In genomic region chr3:42593635-42594034, GRCh38 we compare ENCODE assay signal across 31 cellular contexts. TPM values are rescaled to one million over a fixed set of nuclear protein-coding genes. Genes with fewer than 3 reads are reported as not detected.
DNase-seq lines count a peak whose midpoint lies in the region; ATAC-seq and TF ChIP-seq lines count a peak whose summit lies in the region.
"Had no signal": no experiment of that assay in that cellular context is flagged by ENCODE, and none has a peak within 500 bp of the region (broad histone marks: within the 10 kb centered on the region; RNA-seq: fewer than 3 reads in every experiment).

No MANE protein-coding gene starts in this region.

- CTCF ChIA-PET in CD4-positive, alpha-beta memory T cell (lab: Charles Lee; ENCODE audit: partially characterized antibody): interaction anchor here (0.8 to 1.8 kb wide), 3 partner anchors 20 to 58 kb away, joined by 3 to 5 read pairs (median 4); no protein-coding TSS in a partner anchor
- CTCF ChIA-PET in OCI-LY7 (lab: Charles Lee; ENCODE audit: unreplicated experiment): no interaction called here

- H3K4me2 ChIP-seq in BLaER1 (peak overlapping the region; percentile 31; the same call in 1 of the 2 replicates), OCI-LY7 (ENCODE audit: low read length) (peak overlapping the region; percentile 31)

- no peak overlapping the region for H3K27ac ChIP-seq in BLaER1
- no peak overlapping the region for H3K27ac ChIP-seq in CD4-positive, alpha-beta memory T cell (ENCODE audit: low read depth, low read length)
- no peak overlapping the region for H3K27ac ChIP-seq in OCI-LY7 (ENCODE audit: low read depth, low read length, poor library complexity, severe bottlenecking)
- H3K27ac ChIP-seq in lower lobe of right lung: no peak overlapping the region
- H3K27ac ChIP-seq: esophagus muscularis mucosa, foreskin keratinocyte, heart right ventricle, neural progenitor cell, right lobe of liver, SJSA1, suprapubic skin had no signal

- DNase-seq in CD4-positive, alpha-beta memory T cell: no peak
- DNase-seq in OCI-LY7 (ENCODE audit: low spot score): no peak
- no peak for DNase-seq in COR-L47 (lab: John Stamatoyannopoulos, UW)
- no peak for DNase-seq in lower lobe of right lung
- DNase-seq in NCI-H1436 (lab: John Stamatoyannopoulos, UW): no peak
- no peak for DNase-seq in NCI-H748 treated with DMSO at 0.1 percent for 48 hours (lab: John Stamatoyannopoulos, UW)
- DNase-seq: activated CD4-positive, CD25-positive, alpha-beta regulatory T cell treated with anti-CD3 and anti-CD28 coated beads, Interleukin-2, amount 50 U/mL, for 72 hours; activated naive CD4-positive, alpha-beta T cell treated with anti-CD3 and anti-CD28 coated beads, Interleukin-2, amount 50 U/mL, for 16 hours; activated T-cell treated with anti-CD3 and anti-CD28 coated beads, Interleukin-2, amount 50 U/mL, for 48 hours; aorta; C1 segment of cervical spinal cord; cortex of kidney; EL; foreskin keratinocyte; heart right ventricle; KG1; NCI-H1417; NCI-H2081 treated with DMSO at 0.1 percent for 48 hours; NCI-H345; posterior cingulate gyrus; right lobe of liver; RPMI8226; stimulated activated CD4-positive, alpha-beta T cell treated with anti-CD3 and anti-CD28 coated beads, Interleukin-4, amount 100 ng/mL, for 1 hour; T-helper 1 cell had no signal

- peaks cover 19 to 31% of the 10 kb centered on the region in 2 donors for H3K36me3 Mint-ChIP-seq in CD4-positive, alpha-beta memory T cell
- H3K36me3 Mint-ChIP-seq in brain: peaks cover 30% of the 10 kb centered on the region

- no peaks in the 10 kb centered on the region for H3K27me3 Mint-ChIP-seq in CD4-positive, alpha-beta memory T cell
- H3K27me3 Mint-ChIP-seq in brain: peaks cover 5% of the 10 kb centered on the region

- TF ChIP-seq CTCF in OCI-LY7 (conservative IDR thresholded peaks at IDR 0.05; ENCODE audit: low read length) (no peak), brain (conservative IDR thresholded peaks at IDR 0.05) (no peak), lower lobe of right lung (IDR thresholded peaks at IDR 0.05) (no peak)

- no peak for ATAC-seq in lower lobe of right lung
- ATAC-seq: foreskin keratinocyte, heart right ventricle, right lobe of liver had no signal

- POLR2A ChIA-PET in CD4-positive, alpha-beta memory T cell (lab: Charles Lee; ENCODE audit: partially characterized antibody): interaction anchor here (1.2 to 6.5 kb wide), 4 partner anchors 8 to 12 kb away, joined by 3 to 93 read pairs (median 6); partner anchors contain the start of genes NKTR and SEC22C
- POLR2A ChIA-PET in OCI-LY7 (lab: Charles Lee): interaction anchor here (0.8 to 1.4 kb wide), 4 partner anchors 8 to 11 kb away, joined by 3 read pairs; no protein-coding TSS in a partner anchor

- H3K4me3 ChIP-seq in BLaER1 (no peak overlapping the region), OCI-LY7 (ENCODE audit: low read depth, low read length, poor library complexity, severe bottlenecking) (no peak overlapping the region), lower lobe of right lung (no peak overlapping the region)
- no peak overlapping the region for H3K4me3 ChIP-seq in CD4-positive, alpha-beta memory T cell (ENCODE audit: low read length in 2 of 2)
- H3K4me3 ChIP-seq: esophagus muscularis mucosa, heart right ventricle, lung, neural progenitor cell, right lobe of liver, SJSA1, suprapubic skin had no signal

- no peaks in the 10 kb centered on the region; the same call in 1 of the 2 replicates for H4K20me1 ChIP-seq in BLaER1
- H4K20me1 ChIP-seq in OCI-LY7 (ENCODE audit: insufficient read depth, low read length): no peaks in the 10 kb centered on the region

- H3K9me2 ChIP-seq in OCI-LY7 (ENCODE audit: insufficient read depth, low read length): no peaks in the 10 kb centered on the region

- H3K9ac ChIP-seq in BLaER1: no peak overlapping the region
- H3K9ac ChIP-seq: neural progenitor cell had no signal

- intact Hi-C loops in CD4-positive, alpha-beta memory T cell (cut with micrococcal nuclease): no loop called here
- intact Hi-C loops in OCI-LY7 (cut with micrococcal nuclease; ENCODE audit: unreplicated experiment): loop anchor here (10.0 kb wide), 1 partner anchor 579 kb away; no protein-coding TSS in a partner anchor
- intact Hi-C loops in lower lobe of right lung (cut with DNase I): no loop called here

- H3K27me3 ChIP-seq in BLaER1: no peaks in the 10 kb centered on the region
- no peaks in the 10 kb centered on the region for H3K27me3 ChIP-seq in CD4-positive, alpha-beta memory T cell (ENCODE audit: insufficient read depth, low read length)
- no peaks in the 10 kb centered on the region for H3K27me3 ChIP-seq in lower lobe of right lung (ENCODE audit: low read depth)
- H3K27me3 ChIP-seq: esophagus muscularis mucosa, foreskin keratinocyte, heart right ventricle, neural progenitor cell, right lobe of liver, SJSA1, suprapubic skin had no signal

- peak overlapping the region in 2 of 8 donors; percentile 0 to 52 for H3K4me3 Mint-ChIP-seq in CD4-positive, alpha-beta memory T cell
- H3K4me3 Mint-ChIP-seq in brain: peak overlapping the region in 3 of 5 experiments; percentile 1 to 13 (median 6)
- H3K4me3 Mint-ChIP-seq: neural progenitor cell had no signal

- peaks cover 20 to 47% (median 34%) of the 10 kb centered on the region in 4 donors for H3K4me1 Mint-ChIP-seq in CD4-positive, alpha-beta memory T cell
- H3K4me1 Mint-ChIP-seq in brain: peaks cover 48% of the 10 kb centered on the region

- H3K9me3 Mint-ChIP-seq in CD4-positive, alpha-beta memory T cell: no peaks in the 10 kb centered on the region
- no peaks in the 10 kb centered on the region for H3K9me3 Mint-ChIP-seq in brain

- BruUV-seq in OCI-LY7 (replicated peaks; lab: Mats Ljungman, UMichigan): no TSS peak

- H3K4me1 ChIP-seq in BLaER1 (peaks cover 40% of the 10 kb centered on the region), OCI-LY7 (ENCODE audit: insufficient read depth, low read length, poor library complexity, severe bottlenecking) (peaks cover 26% of the 10 kb centered on the region), lower lobe of right lung (peaks cover 21% of the 10 kb centered on the region)
- peaks cover 34% of the 10 kb centered on the region for H3K4me1 ChIP-seq in CD4-positive, alpha-beta memory T cell (ENCODE audit: insufficient read depth, low read length)

- H3K36me3 ChIP-seq in BLaER1 (peaks cover 48% of the 10 kb centered on the region), OCI-LY7 (ENCODE audit: insufficient read depth, low read length) (peaks cover 61% of the 10 kb centered on the region), lower lobe of right lung (peaks cover 30% of the 10 kb centered on the region)
- H3K36me3 ChIP-seq in CD4-positive, alpha-beta memory T cell (ENCODE audit: insufficient read depth, low read length): peaks cover 15% of the 10 kb centered on the region

- no peak overlapping the region for H2AFZ ChIP-seq in OCI-LY7 (ENCODE audit: low read length)
- H2AFZ ChIP-seq: neural progenitor cell had no signal

- peak overlapping the region in 5 of 7 donors; percentile 3 to 64 (median 36) for H3K27ac Mint-ChIP-seq in CD4-positive, alpha-beta memory T cell
- peak overlapping the region in 1 of 5 experiments; percentile 13 for H3K27ac Mint-ChIP-seq in brain
- H3K27ac Mint-ChIP-seq: neural progenitor cell had no signal

- peaks cover 46% of the 10 kb centered on the region for H3K79me2 ChIP-seq in OCI-LY7 (ENCODE audit: insufficient read depth, low read depth, low read length)

- 0 out of 2 replicates have a peak, but pooled peaks cover 9% of the 10 kb centered on the region for H3K9me3 ChIP-seq in BLaER1
- no peaks in the 10 kb centered on the region for H3K9me3 ChIP-seq in CD4-positive, alpha-beta memory T cell (ENCODE audit: control insufficient read depth in 1 of 2, low read length in 2 of 2)
- no peaks in the 10 kb centered on the region for H3K9me3 ChIP-seq in OCI-LY7 (ENCODE audit: low read length)
- H3K9me3 ChIP-seq in lower lobe of right lung: no peaks in the 10 kb centered on the region
- H3K9me3 ChIP-seq: esophagus muscularis mucosa, heart right ventricle, right lobe of liver, SJSA1, suprapubic skin had no signal

RNA-seq across cellular contexts. Expression of gene SS18L2, which starts 3.0 kb away (rescaled TPM):
- total RNA-seq in CD4-positive, alpha-beta memory T cell: 10 to 100 TPM; 51.0 to 61.9 TPM
- 100 to 1,000 TPM; 150 to 159 TPM for polyA plus RNA-seq in CD4-positive, alpha-beta memory T cell
- total RNA-seq in OCI-LY7 (2014; rRNA removed; shearing (Covaris generic)): 44.1 and 48.9 TPM in 2 replicates
- 58.1 and 66.5 TPM in 2 replicates for total RNA-seq in OCI-LY7 (2022)
- 29.0 TPM for polyA plus RNA-seq in brain (ENCODE audit: insufficient read depth, low read depth, low replicate concordance)
- 21.4 TPM for total RNA-seq in lower lobe of right lung

RNA-seq across cellular contexts. Expression of gene NKTR, which starts 6.9 kb away (rescaled TPM):
- total RNA-seq in CD4-positive, alpha-beta memory T cell: 100 to 1,000 TPM; 256 to 269 TPM
- polyA plus RNA-seq in CD4-positive, alpha-beta memory T cell: 10 to 100 TPM in 1 of 2 donors, 1 to 10 TPM in 1; 8.9 to 23.2 TPM
- total RNA-seq in OCI-LY7 (2014; rRNA removed; shearing (Covaris generic)): 85.1 and 90.2 TPM in 2 replicates
- total RNA-seq in OCI-LY7 (2022) (154 and 167 TPM in 2 replicates), lower lobe of right lung (87.3 TPM)
- 4.6 TPM for polyA plus RNA-seq in brain (ENCODE audit: insufficient read depth, low read depth, low replicate concordance)

RNA-seq across cellular contexts. Expression of gene SEC22C, which starts 11.9 kb away (rescaled TPM):
- total RNA-seq in CD4-positive, alpha-beta memory T cell: 10 to 100 TPM; 55.8 to 56.6 TPM
- 10 to 100 TPM; 53.1 to 70.3 TPM for polyA plus RNA-seq in CD4-positive, alpha-beta memory T cell
- total RNA-seq in OCI-LY7 (2014; rRNA removed; shearing (Covaris generic)): 30.0 and 33.0 TPM in 2 replicates
- total RNA-seq in OCI-LY7 (2022): 36.2 and 39.5 TPM in 2 replicates
- 57.3 TPM for polyA plus RNA-seq in brain (ENCODE audit: insufficient read depth, low read depth, low replicate concordance)
- total RNA-seq in lower lobe of right lung: 51.3 TPM

RNA-seq across cellular contexts. Expression of gene ZBTB47, which starts 59.9 kb away (rescaled TPM):
- total RNA-seq in CD4-positive, alpha-beta memory T cell: 1 to 10 TPM; 1.4 to 1.8 TPM
- not detected for polyA plus RNA-seq in CD4-positive, alpha-beta memory T cell
- total RNA-seq in OCI-LY7 (2014; rRNA removed; shearing (Covaris generic)): 0.05 and 0.09 TPM in 2 replicates
- not detected in 2 replicates for total RNA-seq in OCI-LY7 (2022)
- 25.6 TPM for polyA plus RNA-seq in brain (ENCODE audit: insufficient read depth, low read depth, low replicate concordance)
- total RNA-seq in lower lobe of right lung: 20.0 TPM
